Comparison of ENCODE assay signal across 18 cellular contexts in the genomic region with DNA sequence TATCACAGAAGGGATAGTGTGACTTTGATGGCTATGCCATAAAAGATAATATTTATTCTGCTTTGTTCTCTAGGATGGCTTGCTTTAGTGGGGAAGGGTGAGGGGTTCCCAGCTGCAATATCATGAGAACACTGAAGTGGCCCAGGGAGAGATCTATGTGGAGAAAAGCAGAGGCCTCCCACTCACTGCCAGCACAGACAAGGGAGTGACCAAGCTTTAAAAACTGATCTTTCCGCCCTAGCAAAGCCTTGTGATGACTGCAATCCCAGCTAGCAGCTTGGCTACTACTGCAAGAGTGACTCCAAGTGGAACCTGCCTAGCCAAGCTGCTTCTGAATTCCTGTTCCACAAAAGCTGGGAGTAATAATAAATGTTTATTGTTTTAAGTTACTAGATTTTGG.
"Had no signal": no experiment of that assay in that cellular context is flagged by ENCODE, and none has a peak within 500 bp of the region (broad histone marks: within the 10 kb centered on the region; RNA-seq: fewer than 3 reads in every experiment).

No MANE protein-coding gene starts in this region.

- DNase-seq: naive thymus-derived CD4-positive, alpha-beta T cell; natural killer cell; nucleus accumbens; pancreas; retina; right lobe of liver; sigmoid colon; small intestine; stimulated activated CD4-positive, alpha-beta T cell treated with anti-CD3 and anti-CD28 coated beads, Interleukin-15, amount 100 ng/mL, for 24 hours; stimulated activated CD4-positive, alpha-beta T cell treated with anti-CD3 and anti-CD28 coated beads, Interleukin-2, amount 100 ng/mL, for 24 hours; stimulated activated CD4-positive, alpha-beta T cell treated with anti-CD3 and anti-CD28 coated beads, Interleukin-2, amount 100 ng/mL, for 48 hours; stimulated activated CD4-positive, alpha-beta T cell treated with anti-CD3 and anti-CD28 coated beads, Interleukin-4, amount 100 ng/mL, for 24 hours; stimulated activated naive B cell treated with anti-CD40 and anti-IgM and Interleukin-4, amounts not matched to agents 10 μg/mL and 1 μg/mL and 100 μg/mL, for 72 hours; stimulated activated naive CD4-positive, alpha-beta T cell treated with Interleukin-2 at 50 U/mL for 16 hours; stomach; thyroid gland; trophoblast cell; upper lobe of left lung had no signal
